In genomic region chr18:498901-499300, GRCh38 we compare ENCODE assay signal across 1 cellular context.
TF ChIP-seq lines count a peak whose summit lies in the region.

No MANE protein-coding gene starts in this region.

TF ChIP-seq in WTC11, 78 proteins besides CTCF, POLR2A, EP300 and RAD21 (continued from another document):
- TF ChIP-seq ZNF532 (CRISPR knock-in tag; IDR thresholded peaks at IDR 0.05; ENCODE audit: borderline replicate concordance) (no peak), NR2C2 (CRISPR knock-in tag; IDR thresholded peaks at IDR 0.05) (no peak), EMX1 (CRISPR knock-in tag; IDR thresholded peaks at IDR 0.05) (no peak), ERG (CRISPR knock-in tag; IDR thresholded peaks at IDR 0.05) (no peak), E2F4 (CRISPR knock-in tag; IDR thresholded peaks at IDR 0.05; ENCODE audit: borderline replicate concordance, low read depth) (no peak), ZNF512 (CRISPR knock-in tag; IDR thresholded peaks at IDR 0.05; ENCODE audit: borderline replicate concordance) (no peak), PRDM15 (CRISPR knock-in tag; IDR thresholded peaks at IDR 0.05) (no peak), NFE2L1 (CRISPR knock-in tag; IDR thresholded peaks at IDR 0.05) (no peak)
